Comparison of ENCODE assay signal across 27 cellular contexts in genomic region chr4:5905714-5906113, GRCh38.
"Had no signal": no experiment of that assay in that cellular context is flagged by ENCODE, and none has a peak within 500 bp of the region (broad histone marks: within the 10 kb centered on the region; RNA-seq: fewer than 3 reads in every experiment).

No MANE protein-coding gene starts in this region.

- H3K4me1 ChIP-seq: breast epithelium, parathyroid adenoma, psoas muscle, stomach, thyroid gland had no signal

- H3K9ac ChIP-seq: parathyroid adenoma had no signal

- FAIRE-seq: keratinocyte, TTC549 had no signal

- H2AFZ ChIP-seq: parathyroid adenoma had no signal

- H3K27me3 ChIP-seq: thyroid gland, upper lobe of left lung had no signal

- H3K36me3 ChIP-seq: breast epithelium, stomach, thyroid gland, upper lobe of left lung, WERI-Rb-1 had no signal

- H3K4me3 ChIP-seq: breast epithelium, psoas muscle, smooth muscle cell, stomach, thyroid gland, upper lobe of left lung had no signal

- H3K9me3 ChIP-seq: psoas muscle, thyroid gland, upper lobe of left lung had no signal

- H3K27ac ChIP-seq: breast epithelium, parathyroid adenoma, psoas muscle, stomach, thyroid gland, upper lobe of left lung, WERI-Rb-1 had no signal

- DNase-seq: activated CD4-positive, alpha-beta memory T cell treated with anti-CD3 and anti-CD28 coated beads, Interleukin-2, amount 10 ng/mL, durations not matched to agents 7 days and 5 days; activated CD4-positive, alpha-beta T cell treated with anti-CD3 and anti-CD28 coated beads for 1 hour; activated CD4-positive, alpha-beta T cell treated with anti-CD3 and anti-CD28 coated beads, Interleukin-2, amount 10 ng/mL, durations not matched to agents 7 days and 5 days; activated naive CD8-positive, alpha-beta T cell treated with anti-CD3 and anti-CD28 coated beads, Interleukin-2, amount 50 U/mL, for 24 hours; activated T-cell treated with anti-CD3 and anti-CD28 coated beads, Interleukin-2, amount 50 U/mL, for 48 hours; amygdala; central memory CD4-positive, alpha-beta T cell; foreskin fibroblast; head of caudate nucleus; hippocampal formation; left cardiac atrium; mammary epithelial cell; naive B cell; occipital lobe; psoas muscle; stimulated activated CD4-positive, alpha-beta T cell treated with anti-CD3 and anti-CD28 coated beads, Interleukin-1b, Interleukin-23, amount 100 ng/mL, for 48 hours; stimulated activated naive B cell treated with anti-CD40 and anti-IgM and Interleukin-4, amounts not matched to agents 10 μg/mL and 1 μg/mL and 100 μg/mL, for 72 hours; stomach; T-helper 1 cell; thyroid gland; upper lobe of left lung; WERI-Rb-1 had no signal

- H3K79me2 ChIP-seq: parathyroid adenoma had no signal

- H3K4me2 ChIP-seq: smooth muscle cell had no signal
